ENCODE assay signal across 26 cellular contexts in genomic region chr10:77361426-77361825, GRCh38.
A peak's percentile ranks its signal among the peaks of the same experiment; 100 is the strongest.
DNase-seq lines count a peak whose midpoint lies in the region; ATAC-seq, FAIRE-seq and TF ChIP-seq lines count a peak whose summit lies in the region.
"Had no signal": no experiment of that assay in that cellular context is flagged by ENCODE, and none has a peak within 500 bp of the region (broad histone marks: within the 10 kb centered on the region; RNA-seq: fewer than 3 reads in every experiment).

No MANE protein-coding gene starts in this region.

- H3K79me2 ChIP-seq in H1 (ENCODE audit: control insufficient read depth in 1 of 2, insufficient read depth in 2 of 2, low read length in 2 of 2), result no peaks in the 10 kb centered on the region
- H3K79me2 ChIP-seq in neural progenitor cell (ENCODE audit: low read depth), result no peaks in the 10 kb centered on the region

- H3K9ac ChIP-seq in H1 (replicated peaks in 1 of 4; ENCODE audit: extremely low read depth in 1 of 4, low read depth in 3 of 4, low read length in 3 of 4) (no peak overlapping the region), neural progenitor cell (no peak overlapping the region)
- H3K9ac ChIP-seq: BLaER1 treated with 17β-estradiol and CSF1 and Interleukin-3, amounts not matched to agents 10 nM and 100 nM had no signal

- TF ChIP-seq POLR2A in H1 (IDR thresholded peaks at IDR 0.05; ENCODE audit: control extremely low read depth in 1 of 2, low read depth in 2 of 2, low read length in 2 of 2), result no peak

- no peak overlapping the region for H3K56ac ChIP-seq in H1 (replicated peaks; ENCODE audit: insufficient read length, low read depth, low read length)

- no peak overlapping the region for H3K27ac Mint-ChIP-seq in activated naive CD8-positive, alpha-beta T cell treated with anti-CD3 and anti-CD28 coated beads, Interleukin-2, amount 50 U/mL, for 24 hours
- H3K27ac Mint-ChIP-seq in activated naive CD8-positive, alpha-beta T cell treated with anti-CD3 and anti-CD28 coated beads for 36 hours, result no peak overlapping the region
- H3K27ac Mint-ChIP-seq in neural progenitor cell (peak overlapping the region; percentile 30), mesothelial cell of epicardium (no peak overlapping the region)
- H3K27ac Mint-ChIP-seq: CD4-positive, alpha-beta T cell; CD8-positive, alpha-beta memory T cell; GM23338 had no signal

- no peak overlapping the region for H3K14ac ChIP-seq in H1 (ENCODE audit: insufficient read length)

- no peak for FAIRE-seq in H1 (lab: Jason Lieb, UNC)
- FAIRE-seq: A549, D721Med, GM12878, GM19239, H54 had no signal

- no peak overlapping the region for H3K18ac ChIP-seq in H1 (ENCODE audit: extremely low read depth, low read length)

- H3K4me1 Mint-ChIP-seq in activated naive CD8-positive, alpha-beta T cell treated with anti-CD3 and anti-CD28 coated beads, Interleukin-2, amount 50 U/mL, for 24 hours, result no peaks in the 10 kb centered on the region
- H3K4me1 Mint-ChIP-seq in activated naive CD8-positive, alpha-beta T cell treated with anti-CD3 and anti-CD28 coated beads for 36 hours, result no peaks in the 10 kb centered on the region
- H3K4me1 Mint-ChIP-seq in neural progenitor cell, result no peaks in the 10 kb centered on the region
- H3K4me1 Mint-ChIP-seq in mesothelial cell of epicardium, result no peaks in the 10 kb centered on the region
- H3K4me1 Mint-ChIP-seq: CD14-positive monocyte; CD8-positive, alpha-beta memory T cell had no signal

- H2AFZ ChIP-seq in H1 (ENCODE audit: low read length) (no peak overlapping the region), neural progenitor cell (replicated peaks) (no peak overlapping the region)
- H2AFZ ChIP-seq: GM23338 had no signal

- H4K91ac ChIP-seq in H1 (replicated peaks; ENCODE audit: insufficient read length, low read length), result no peak overlapping the region

- TF ChIP-seq EP300 in H1 (IDR thresholded peaks at IDR 0.05; ENCODE audit: borderline replicate concordance in 1 of 2, low read depth in 2 of 2, low read length in 2 of 2), result no peak

- CTCF ChIA-PET in H1 (lab: Charles Lee; ENCODE audit: partially characterized antibody), result interaction anchor here (0.9 to 1.9 kb wide), 4 partner anchors 17 to 350 kb away, joined by 3 to 5 read pairs (median 4); no protein-coding TSS in a partner anchor

- no peak for DNase-seq in activated naive CD8-positive, alpha-beta T cell treated with anti-CD3 and anti-CD28 coated beads, Interleukin-2, amount 50 U/mL, for 24 hours
- DNase-seq in activated naive CD8-positive, alpha-beta T cell treated with anti-CD3 and anti-CD28 coated beads for 36 hours, result no peak
- DNase-seq in H1 (ENCODE audit: low read depth in 1 of 2, low spot score in 2 of 2) (no peak), neural progenitor cell (ENCODE audit: low spot score) (no peak), NCI-H748 (lab: John Stamatoyannopoulos, UW; ENCODE audit: unreplicated experiment) (no peak), mesothelial cell of epicardium (ENCODE audit: low spot score in 2 of 2, unreplicated experiment in 2 of 2) (no peak)
- DNase-seq: 8988T; ACHN; AML-193; BE2C; CD4-positive, alpha-beta T cell; CD8-positive, alpha-beta memory T cell; DMS 273 treated with DMSO at 0.1 percent for 48 hours; DMS79; EL; GDM1 had no signal

- H3K4me1 ChIP-seq in H1 (replicated peaks in 1 of 4; ENCODE audit: control insufficient read depth in 3 of 4, insufficient read depth in 4 of 4, low read length in 3 of 4), result peaks cover 0 to 2% (median 0%) of the 10 kb centered on the region in 4 experiments; a peak in 2 of 7 replicates
- H3K4me1 ChIP-seq in neural progenitor cell, result no peaks in the 10 kb centered on the region
- H3K4me1 ChIP-seq: BLaER1 treated with 17β-estradiol and CSF1 and Interleukin-3, amounts not matched to agents 10 nM and 100 nM; HAP-1 had no signal

- H4K20me1 ChIP-seq in H1 (replicated peaks in 1 of 2; ENCODE audit: control insufficient read depth in 1 of 2, insufficient read depth in 2 of 2, low read length in 2 of 2) (no peaks in the 10 kb centered on the region), neural progenitor cell (ENCODE audit: low read depth) (no peaks in the 10 kb centered on the region)

- no peaks in the 10 kb centered on the region; a peak in 1 of 4 replicates for H3K9me3 ChIP-seq in H1 (ENCODE audit: insufficient read depth in 2 of 2, low read depth in 1 of 2, low read length in 1 of 2)
- H3K9me3 ChIP-seq in neural progenitor cell (ENCODE audit: low read depth), result no peaks in the 10 kb centered on the region
- H3K9me3 ChIP-seq: A549, BE2C, HAP-1 had no signal

- H4K8ac ChIP-seq in H1 (ENCODE audit: extremely low read depth, insufficient read depth, low read length), result peak overlapping the region; percentile 52

- H3K23me2 ChIP-seq in H1 (ENCODE audit: low read depth, low read length), result no peaks in the 10 kb centered on the region; the same call in 1 of the 2 replicates

- H3K4me2 ChIP-seq in H1 (ENCODE audit: insufficient read depth in 1 of 2, low read depth in 2 of 2, low read length in 2 of 2) (no peak overlapping the region), neural progenitor cell (no peak overlapping the region)
- H3K4me2 ChIP-seq: A549; BLaER1 treated with 17β-estradiol and CSF1 and Interleukin-3, amounts not matched to agents 10 nM and 100 nM; GM23338 had no signal

- H3K4me3 ChIP-seq in H1 (ENCODE audit: extremely low read depth in 1 of 4, insufficient read depth in 2 of 4, low read depth in 3 of 4, low read length in 4 of 4), result no peak overlapping the region
- H3K4me3 ChIP-seq in neural progenitor cell, result no peak overlapping the region
- H3K4me3 ChIP-seq: A549; BLaER1 treated with 17β-estradiol and CSF1 and Interleukin-3, amounts not matched to agents 10 nM and 100 nM; GM12878; GM23338; HAP-1 had no signal

- POLR2A ChIA-PET in H1 (lab: Charles Lee; ENCODE audit: partially characterized antibody), result no interaction called here

- no peak overlapping the region for H2AK5ac ChIP-seq in H1 (ENCODE audit: low read depth, low read length)

- H3K4ac ChIP-seq in H1 (replicated peaks; ENCODE audit: insufficient read length, low read depth, low read length), result no peak overlapping the region

- H4K5ac ChIP-seq in H1 (ENCODE audit: insufficient read length, low read depth, low read length), result no peak overlapping the region

- H3K27me3 Mint-ChIP-seq in activated naive CD8-positive, alpha-beta T cell treated with anti-CD3 and anti-CD28 coated beads, Interleukin-2, amount 50 U/mL, for 24 hours, result peaks cover 10% of the 10 kb centered on the region
- no peaks in the 10 kb centered on the region for H3K27me3 Mint-ChIP-seq in activated naive CD8-positive, alpha-beta T cell treated with anti-CD3 and anti-CD28 coated beads for 36 hours
- H3K27me3 Mint-ChIP-seq in neural progenitor cell (ENCODE audit: insufficient read depth, low read depth) (peaks cover 13% of the 10 kb centered on the region), mesothelial cell of epicardium (ENCODE audit: low read depth) (no peaks in the 10 kb centered on the region)

- peaks cover 5% of the 10 kb centered on the region for H3K9me3 Mint-ChIP-seq in activated naive CD8-positive, alpha-beta T cell treated with anti-CD3 and anti-CD28 coated beads, Interleukin-2, amount 50 U/mL, for 24 hours
- H3K9me3 Mint-ChIP-seq in activated naive CD8-positive, alpha-beta T cell treated with anti-CD3 and anti-CD28 coated beads for 36 hours, result no peaks in the 10 kb centered on the region
- H3K9me3 Mint-ChIP-seq in neural progenitor cell (no peaks in the 10 kb centered on the region), mesothelial cell of epicardium (no peaks in the 10 kb centered on the region)
- H3K9me3 Mint-ChIP-seq: CD4-positive, alpha-beta T cell; CD8-positive, alpha-beta memory T cell; GM23338 had no signal

- WGBS in H1 (ENCODE audit: extremely low coverage in 1 of 2, insufficient coverage in 1 of 2, insufficient read length in 1 of 2, insufficient replicate concordance in 2 of 2, low coverage in 1 of 2, low lambda C conversion rate in 2 of 2, missing lambda C conversion rate in 1 of 2), 2 experiments, result 96% methylated on average over 8 of the region's 9 CpGs; no CpG with 5 or more reads in 1 of the 2 experiments

- peak overlapping the region; percentile 35; the same call in 1 of the 2 replicates for H2BK12ac ChIP-seq in H1 (ENCODE audit: low read depth, low read length)

- no peaks in the 10 kb centered on the region for H3F3A ChIP-seq in neural progenitor cell (ENCODE audit: low read depth)

- TF ChIP-seq RAD21 in H1 (IDR thresholded peaks at IDR 0.05 in 1 of 2, conservative IDR thresholded peaks at IDR 0.05 in 1 of 2; ENCODE audit: low read depth in 2 of 2, low read length in 2 of 2), result no peak

- no peak overlapping the region for H2BK15ac ChIP-seq in H1 (ENCODE audit: low read length)

- peak; percentile 19 for ATAC-seq in activated naive CD8-positive, alpha-beta T cell treated with anti-CD3 and anti-CD28 coated beads, Interleukin-2, amount 50 U/mL, for 24 hours
- ATAC-seq in GM19328 (IDR thresholded peaks at IDR 0.05; ENCODE audit: unreplicated experiment), result no peak
- ATAC-seq: A549, GM12878, GM23338 had no signal

- no peak overlapping the region for H2BK120ac ChIP-seq in H1 (replicated peaks; ENCODE audit: low read depth, low read length)

- no peak overlapping the region for H3K4me3 Mint-ChIP-seq in activated naive CD8-positive, alpha-beta T cell treated with anti-CD3 and anti-CD28 coated beads, Interleukin-2, amount 50 U/mL, for 24 hours
- H3K4me3 Mint-ChIP-seq in activated naive CD8-positive, alpha-beta T cell treated with anti-CD3 and anti-CD28 coated beads for 36 hours, result no peak overlapping the region
- H3K4me3 Mint-ChIP-seq in neural progenitor cell (no peak overlapping the region), mesothelial cell of epicardium (no peak overlapping the region)
- H3K4me3 Mint-ChIP-seq: CD14-positive monocyte; CD4-positive, alpha-beta T cell; CD8-positive, alpha-beta memory T cell; GM23338 had no signal

- no peak overlapping the region for H2BK5ac ChIP-seq in H1 (ENCODE audit: low read depth, low read length)

- H3K36me3 ChIP-seq in H1 (ENCODE audit: control insufficient read depth in 2 of 4, insufficient read depth in 4 of 4, low read length in 3 of 4) (no peaks in the 10 kb centered on the region), neural progenitor cell (no peaks in the 10 kb centered on the region)
- H3K36me3 ChIP-seq: BE2C; BLaER1 treated with 17β-estradiol and CSF1 and Interleukin-3, amounts not matched to agents 10 nM and 100 nM; HAP-1 had no signal

- H3K23ac ChIP-seq in H1 (ENCODE audit: insufficient read length), result no peak overlapping the region

- no peaks in the 10 kb centered on the region for H3K79me1 ChIP-seq in H1 (ENCODE audit: low read depth, low read length)

- no peak for TF ChIP-seq CTCF in H1 (IDR thresholded peaks at IDR 0.05; ENCODE audit: control extremely low read depth in 1 of 3, insufficient read depth in 1 of 3, low read depth in 1 of 3, low read length in 3 of 3)
- no peak for TF ChIP-seq CTCF in neural progenitor cell (IDR thresholded peaks at IDR 0.05)
- TF ChIP-seq CTCF in mesothelial cell of epicardium (IDR thresholded peaks at IDR 0.05; ENCODE audit: unreplicated experiment), result no peak

- H3K36me3 Mint-ChIP-seq in activated naive CD8-positive, alpha-beta T cell treated with anti-CD3 and anti-CD28 coated beads, Interleukin-2, amount 50 U/mL, for 24 hours (ENCODE audit: low read depth), result no peaks in the 10 kb centered on the region
- H3K36me3 Mint-ChIP-seq in activated naive CD8-positive, alpha-beta T cell treated with anti-CD3 and anti-CD28 coated beads for 36 hours, result no peaks in the 10 kb centered on the region
- no peaks in the 10 kb centered on the region for H3K36me3 Mint-ChIP-seq in neural progenitor cell
- H3K36me3 Mint-ChIP-seq in mesothelial cell of epicardium, result no peaks in the 10 kb centered on the region
- H3K36me3 Mint-ChIP-seq: CD14-positive monocyte; CD8-positive, alpha-beta memory T cell had no signal

- no peaks in the 10 kb centered on the region for H3K27me3 ChIP-seq in H1 (replicated peaks in 1 of 4; ENCODE audit: control insufficient read depth in 3 of 4, extremely low read depth in 1 of 4, insufficient read depth in 3 of 4, low read length in 3 of 4)
- H3K27me3 ChIP-seq in neural progenitor cell, result no peaks in the 10 kb centered on the region
- H3K27me3 ChIP-seq: BE2C; BLaER1 treated with 17β-estradiol and CSF1 and Interleukin-3, amounts not matched to agents 10 nM and 100 nM had no signal

- H2BK20ac ChIP-seq in H1 (ENCODE audit: low read length), result no peak overlapping the region

- H3K27ac ChIP-seq in H1 (ENCODE audit: low read depth, low read length) (no peak overlapping the region), neural progenitor cell (no peak overlapping the region)
- H3K27ac ChIP-seq: BLaER1 treated with 17β-estradiol and CSF1 and Interleukin-3, amounts not matched to agents 10 nM and 100 nM had no signal
